In genomic region chr11:48052183-48053040, GRCh38 we compare ENCODE assay signal across 10 cellular contexts.
DNase-seq lines count a peak whose midpoint lies in the region; TF ChIP-seq lines count a peak whose summit lies in the region.
"Had no signal": no experiment of that assay in that cellular context is flagged by ENCODE, and none has a peak within 500 bp of the region (broad histone marks: within the 10 kb centered on the region; RNA-seq: fewer than 3 reads in every experiment).

No MANE protein-coding gene starts in this region.

- H3K4me3 ChIP-seq in epithelial cell of esophagus (ENCODE audit: low read length), result no peak overlapping the region
- no peak overlapping the region for H3K4me3 ChIP-seq in SJCRH30

- no peak overlapping the region for H3K27ac ChIP-seq in SJCRH30
- H3K27ac ChIP-seq: KMS-11 had no signal

- DNase-seq in DMS53 (lab: John Stamatoyannopoulos, UW), result peak; percentile 2
- DNase-seq in DMS53 treated with DMSO at 0.1 percent for 48 hours (lab: John Stamatoyannopoulos, UW; ENCODE audit: unreplicated experiment), result no peak
- peak; percentile 86 for DNase-seq in NCI-H226
- DNase-seq in epithelial cell of esophagus (ENCODE audit: low read depth), result peak; percentile 81
- peak; percentile 53 for DNase-seq in posterior vena cava (ENCODE audit: low spot score)
- no peak for DNase-seq in globus pallidus (ENCODE audit: low spot score)
- DNase-seq in NCI-H526 (lab: John Stamatoyannopoulos, UW), result no peak
- DNase-seq in SJCRH30, result no peak
- DNase-seq: 8988T had no signal

- intact Hi-C loops in posterior vena cava (cut with DNase I), result no loop called here

- peaks cover 10% of the 10 kb centered on the region; the same call in 1 of the 2 replicates for H3K27me3 ChIP-seq in SJCRH30

- no peak for TF ChIP-seq CTCF in epithelial cell of esophagus (IDR thresholded peaks at IDR 0.05; ENCODE audit: insufficient read depth, low read depth, low read length, missing control alignments)

- H3K4me1 ChIP-seq in SJCRH30, result no peaks in the 10 kb centered on the region

- H3K36me3 ChIP-seq in SJCRH30, result no peaks in the 10 kb centered on the region

- H3K9me3 ChIP-seq in SJCRH30 (replicated peaks), result no peaks in the 10 kb centered on the region

Comparison
In these comparisons a context has a peak if more than half of its experiments do, and no peak if none do; other contexts are left out.
1. DNase-seq: peak in DMS53 (single experiment), NCI-H226 (single experiment), epithelial cell of esophagus (single experiment) and posterior vena cava (single experiment); none in DMS53 treated with DMSO at 0.1 percent for 48 hours (single experiment), globus pallidus (single experiment), NCI-H526 (0 of 2) and SJCRH30 (0 of 2).